ENCODE assay signal across 9 cellular contexts in the genomic region with DNA sequence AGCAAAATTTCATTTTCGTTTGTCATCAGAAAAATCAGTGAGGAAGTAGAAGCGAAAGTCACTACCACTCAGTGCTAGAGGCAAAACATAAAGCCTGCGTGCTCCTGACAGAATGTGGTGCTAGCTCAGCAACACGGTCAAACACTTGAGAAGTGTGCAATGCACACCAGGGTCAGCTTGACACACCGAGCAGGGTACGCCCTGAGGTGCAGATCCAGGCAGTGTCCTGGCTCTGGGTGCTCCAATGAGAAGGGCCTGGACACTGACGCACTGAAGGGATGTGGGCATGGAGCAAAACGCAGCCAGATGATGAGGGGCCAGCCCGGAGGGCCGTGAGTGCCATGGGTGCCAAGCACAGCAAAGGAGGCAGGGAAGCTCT. TPM values are rescaled to one million over a fixed set of nuclear protein-coding genes. Genes with fewer than 3 reads are reported as not detected.
A peak's percentile ranks its signal among the peaks of the same experiment; 100 is the strongest.
DNase-seq lines count a peak whose midpoint lies in the region; ATAC-seq, FAIRE-seq and TF ChIP-seq lines count a peak whose summit lies in the region.
"Had no signal": no experiment of that assay in that cellular context is flagged by ENCODE, and none has a peak within 500 bp of the region (broad histone marks: within the 10 kb centered on the region; RNA-seq: fewer than 3 reads in every experiment).

No MANE protein-coding gene starts in this region.

- peaks cover 63% of the 10 kb centered on the region for H3K4me1 Mint-ChIP-seq in CD4-positive, alpha-beta T cell (ENCODE audit: low read depth)
- peaks cover 66% of the 10 kb centered on the region for H3K4me1 Mint-ChIP-seq in stimulated activated memory B cell treated with anti-CD40 and anti-IgM and Interleukin-4, amounts not matched to agents 10 μg/mL and 1 μg/mL and 100 μg/mL, for 72 hours

- no peak for TF ChIP-seq EP300 in GM12878 (IDR thresholded peaks at IDR 0.05; ENCODE audit: borderline replicate concordance in 1 of 2, control insufficient read depth in 1 of 2, low read depth in 2 of 2, low read length in 2 of 2)

- H3K4me2 ChIP-seq in GM12878 (ENCODE audit: control insufficient read depth, insufficient read depth), result peak overlapping the region; percentile 99

- POLR2A ChIA-PET in CD4-positive, alpha-beta T cell (lab: Charles Lee), result interaction anchor here (0.6 to 2.5 kb wide), 8 partner anchors 10 to 97 kb away, joined by 3 to 19 read pairs (median 6); partner anchors contain the start of gene CEP43
- POLR2A ChIA-PET in GM12878 (lab: Charles Lee), result interaction anchor here (0.6 to 1.8 kb wide), 7 partner anchors 9 to 163 kb away, joined by 3 to 6 read pairs (median 3); partner anchors contain the start of gene CEP43

- H3K27me3 ChIP-seq in CD4-positive, alpha-beta T cell (ENCODE audit: control insufficient read depth, insufficient read depth, low read length), result no peaks in the 10 kb centered on the region
- no peaks in the 10 kb centered on the region for H3K27me3 ChIP-seq in GM12878 (replicated peaks in 1 of 2; ENCODE audit: control insufficient read depth in 2 of 2, insufficient read depth in 2 of 2, low read length in 1 of 2)
- peaks cover 2% of the 10 kb centered on the region for H3K27me3 ChIP-seq in H7 (ENCODE audit: control insufficient read depth, insufficient read depth, low read length)

- no peak for DNase-seq in CD4-positive, alpha-beta T cell
- DNase-seq in GM12878 (ENCODE audit: low read depth, low spot score) (no peak), H7 (no peak), NCI-H345 (lab: John Stamatoyannopoulos, UW) (no peak), NCI-H526 treated with DMSO at 0.1 percent for 48 hours (lab: John Stamatoyannopoulos, UW) (no peak)

- peak; percentile 90 for FAIRE-seq in GM12878 (lab: Jason Lieb, UNC)
- FAIRE-seq: astrocyte had no signal

- no peak for TF ChIP-seq RAD21 in GM12878 (IDR thresholded peaks at IDR 0.05; ENCODE audit: insufficient read depth, low read depth, low read length)

- no peaks in the 10 kb centered on the region for H4K20me1 ChIP-seq in GM12878 (ENCODE audit: control insufficient read depth, insufficient read depth)

- peaks cover 18 to 20% of the 10 kb centered on the region in 2 experiments for H3K36me3 ChIP-seq in GM12878 (ENCODE audit: control insufficient read depth in 2 of 2, insufficient read depth in 2 of 2, low read length in 1 of 2)
- peaks cover 3% of the 10 kb centered on the region; the same call in 1 of the 2 replicates for H3K36me3 ChIP-seq in H7 (replicated peaks; ENCODE audit: control insufficient read depth, insufficient read depth, low read length)

- BruUV-seq in GM12878 (replicated peaks; lab: Mats Ljungman, UMichigan), result no TSS peak

- peak; percentile 14 for ATAC-seq in CD4-positive, alpha-beta T cell (ENCODE audit: poor library complexity)
- ATAC-seq in GM19351 (IDR thresholded peaks at IDR 0.05; ENCODE audit: unreplicated experiment) (peak; percentile 36), HG03280 (IDR thresholded peaks at IDR 0.05; ENCODE audit: unreplicated experiment) (peak; percentile 43), GM12878 (peak; percentile 68)
- peak; percentile 75 for ATAC-seq in stimulated activated memory B cell treated with anti-CD40 and anti-IgM and Interleukin-4, amounts not matched to agents 10 μg/mL and 1 μg/mL and 100 μg/mL, for 72 hours

- peak; percentile 76 for TF ChIP-seq POLR2A in GM12878 (IDR thresholded peaks at IDR 0.05; ENCODE audit: low read depth, low read length)

- WGBS in GM12878 (ENCODE audit: insufficient coverage, insufficient replicate concordance, low lambda C conversion rate, missing lambda C conversion rate), result 2% methylated on average over 10 of the region's 10 CpGs

- RAD21 ChIA-PET in GM12878 (lab: Charles Lee; ENCODE audit: unreplicated experiment), result interaction anchor here (0.8 to 8.0 kb wide), 9 partner anchors 8 to 191 kb away, joined by 3 to 79 read pairs (median 5); no protein-coding TSS in a partner anchor

- H3K4me3 ChIP-seq in GM12878 (peak overlapping the region; percentile 71), H7 (ENCODE audit: insufficient read depth, low read depth, low read length) (no peak overlapping the region)

- SMC1A ChIA-PET in GM12878 (lab: Charles Lee; ENCODE audit: uncharacterized antibody, unreplicated experiment), result interaction anchor here (0.9 to 4.4 kb wide), 15 partner anchors 9 to 191 kb away, joined by 3 to 19 read pairs (median 7); partner anchors contain the start of genes CCR6 and CEP43

- in situ Hi-C loops in GM12878 (cut with MboI), result no loop called here

- H3K4me1 ChIP-seq in GM12878 (ENCODE audit: control insufficient read depth, insufficient read depth, low read length), result peaks cover 42% of the 10 kb centered on the region

- H3K27ac Mint-ChIP-seq in CD4-positive, alpha-beta T cell, result peak overlapping the region; percentile 93
- peak overlapping the region; percentile 97 for H3K27ac Mint-ChIP-seq in stimulated activated memory B cell treated with anti-CD40 and anti-IgM and Interleukin-4, amounts not matched to agents 10 μg/mL and 1 μg/mL and 100 μg/mL, for 72 hours

- H3K4me3 Mint-ChIP-seq in CD4-positive, alpha-beta T cell, result peak overlapping the region; percentile 72
- H3K4me3 Mint-ChIP-seq in stimulated activated memory B cell treated with anti-CD40 and anti-IgM and Interleukin-4, amounts not matched to agents 10 μg/mL and 1 μg/mL and 100 μg/mL, for 72 hours, result peak overlapping the region; percentile 85

- peaks cover 60% of the 10 kb centered on the region for H3K79me2 ChIP-seq in GM12878 (ENCODE audit: control insufficient read depth, insufficient read depth, low read length)

- H3K36me3 Mint-ChIP-seq in CD4-positive, alpha-beta T cell (ENCODE audit: low read depth), result peaks cover 83% of the 10 kb centered on the region
- H3K36me3 Mint-ChIP-seq in stimulated activated memory B cell treated with anti-CD40 and anti-IgM and Interleukin-4, amounts not matched to agents 10 μg/mL and 1 μg/mL and 100 μg/mL, for 72 hours, result peaks cover 19% of the 10 kb centered on the region

- no peaks in the 10 kb centered on the region for H3K9me3 ChIP-seq in CD4-positive, alpha-beta T cell (ENCODE audit: control insufficient read depth, low read length)
- H3K9me3 ChIP-seq in GM12878 (replicated peaks; ENCODE audit: control insufficient read depth, insufficient read depth, low read length), result no peaks in the 10 kb centered on the region

- no peaks in the 10 kb centered on the region for H3K9me3 Mint-ChIP-seq in CD4-positive, alpha-beta T cell
- no peaks in the 10 kb centered on the region for H3K9me3 Mint-ChIP-seq in stimulated activated memory B cell treated with anti-CD40 and anti-IgM and Interleukin-4, amounts not matched to agents 10 μg/mL and 1 μg/mL and 100 μg/mL, for 72 hours

- CTCF ChIA-PET in CD4-positive, alpha-beta T cell (lab: Charles Lee), result interaction anchor here (1.3 to 10.0 kb wide), 6 partner anchors 8 to 163 kb away, joined by 4 to 50 read pairs (median 6); no protein-coding TSS in a partner anchor
- CTCF ChIA-PET in GM12878 (lab: Yijun Ruan, JAX), result interaction anchor here (0.8 to 5.0 kb wide), 9 partner anchors 9 to 191 kb away, joined by 3 to 26 read pairs (median 11); partner anchors contain the start of genes CCR6 and CEP43

- H2AFZ ChIP-seq in GM12878 (ENCODE audit: control insufficient read depth, low read depth, low read length), result no peak overlapping the region

- intact Hi-C loops in CD4-positive, alpha-beta T cell (cut with DNase I, micrococcal nuclease), result loop anchor here (2.0 to 10.0 kb wide), 4 partner anchors 37 to 874 kb away; partner anchors contain the start of gene AFDN (in 1 of the 2)
- intact Hi-C loops in GM12878 (cut with micrococcal nuclease; ENCODE audit: unreplicated experiment), result loop anchor here (2.0 to 10.0 kb wide), 6 partner anchors 38 to 202 kb away; partner anchors contain the start of genes CCR6 and CEP43

- H3K27me3 Mint-ChIP-seq in CD4-positive, alpha-beta T cell, result no peaks in the 10 kb centered on the region
- H3K27me3 Mint-ChIP-seq in stimulated activated memory B cell treated with anti-CD40 and anti-IgM and Interleukin-4, amounts not matched to agents 10 μg/mL and 1 μg/mL and 100 μg/mL, for 72 hours, result no peaks in the 10 kb centered on the region

- peak overlapping the region; percentile 88 for H3K27ac ChIP-seq in CD4-positive, alpha-beta T cell (ENCODE audit: low read depth, low read length)
- H3K27ac ChIP-seq in GM12878 (ENCODE audit: control insufficient read depth, insufficient read depth), result peak overlapping the region; percentile 96

- H3K9ac ChIP-seq in GM12878 (ENCODE audit: control insufficient read depth, insufficient read depth, low read length), result peak overlapping the region; percentile 69

- TF ChIP-seq CTCF in CD4-positive, alpha-beta T cell (IDR thresholded peaks at IDR 0.05), result no peak
- no peak for TF ChIP-seq CTCF in GM12878 (IDR thresholded peaks at IDR 0.05 in 2 of 3, conservative IDR thresholded peaks at IDR 0.05 in 1 of 3; ENCODE audit: control insufficient read depth in 2 of 3, extremely low read depth in 1 of 3, insufficient read depth in 1 of 3, low read depth in 3 of 3, low read length in 3 of 3)

RNA-seq across cellular contexts. Expression of gene RNASET2, which starts 5.9 kb away (rescaled TPM):
- 100 to 1,000 TPM; 164 to 165 TPM for total RNA-seq in CD4-positive, alpha-beta T cell
- 778 and 864 TPM in 2 replicates for total RNA-seq in GM12878 (2013; cell fraction: nucleolus; rRNA removed)
- total RNA-seq in GM12878 (2014; rRNA removed) (76.4 and 78.7 TPM in 2 replicates), GM12878 (2014; rRNA removed; fragmentation: Illumina TruSeq; extraction: Trizol) (40.3 and 41.7 TPM in 2 replicates), GM12878 (2021) (62.1 and 62.9 TPM in 2 replicates)
- 161 TPM for polyA plus RNA-seq in GM12878 (2011; ENCODE audit: low read depth)
- polyA plus RNA-seq in GM12878 (2011; rRNA removed) (219 and 225 TPM in 2 replicates), GM12878 (2014; fragmentation: Illumina TruSeq; extraction: Trizol) (42.6 and 48.4 TPM in 2 replicates), GM12878 (2014; fragmentation: Nextera tagmentation; extraction: Ambion mirVana) (10 to 100 TPM in 1 of 2 experiments, 1 to 10 TPM in 1; 5.5 to 17.8 TPM), GM12878 (2014; rRNA removed) (72.0 and 83.6 TPM in 2 replicates), GM12878 (2016; fragmentation: Nextera tagmentation; extraction: Ambion mirVana) (10 to 100 TPM; 42.7 to 51.9 TPM)
- polyA plus RNA-seq in GM12878 (2011; cell fraction: cytosol; rRNA removed), result 185 and 191 TPM in 2 replicates
- 230 and 250 TPM in 2 replicates for polyA plus RNA-seq in GM12878 (2011; cell fraction: nucleus; rRNA removed)
- polyA plus RNA-seq in GM12878 (2012), result 229 and 240 TPM in 2 replicates
- 130 and 135 TPM in 2 replicates for polyA minus RNA-seq in GM12878 (2011; rRNA and poly(A)+ RNA removed)
- 49.0 and 51.5 TPM in 2 replicates for polyA minus RNA-seq in GM12878 (2011; cell fraction: cytosol; rRNA and poly(A)+ RNA removed)
- polyA minus RNA-seq in GM12878 (2011; cell fraction: nucleus; rRNA and poly(A)+ RNA removed), result 54.8 and 76.5 TPM in 2 replicates
- total RNA-seq in H7 (2014; rRNA removed; shearing (Covaris generic)), result 27.8 and 41.3 TPM in 2 replicates

RNA-seq across cellular contexts. Expression of gene CEP43, which starts 48.8 kb away (rescaled TPM):
- total RNA-seq in CD4-positive, alpha-beta T cell, result 10 to 100 TPM; 12.5 to 13.5 TPM
- total RNA-seq in GM12878 (2013; cell fraction: nucleolus; rRNA removed), result 100 and 101 TPM in 2 replicates
- total RNA-seq in GM12878 (2014; rRNA removed) (16.3 and 23.1 TPM in 2 replicates), GM12878 (2014; rRNA removed; fragmentation: Illumina TruSeq; extraction: Trizol) (23.4 and 25.4 TPM in 2 replicates), GM12878 (2021) (16.5 and 19.5 TPM in 2 replicates)
- polyA plus RNA-seq in GM12878 (2011; ENCODE audit: low read depth), result 7.2 TPM
- polyA plus RNA-seq in GM12878 (2011; rRNA removed) (49.9 and 77.7 TPM in 2 replicates), GM12878 (2014; fragmentation: Illumina TruSeq; extraction: Trizol) (27.3 and 33.7 TPM in 2 replicates), GM12878 (2014; fragmentation: Nextera tagmentation; extraction: Ambion mirVana) (10 to 100 TPM in 1 of 2 experiments, 1 to 10 TPM in 1; 7.7 to 11.4 TPM), GM12878 (2014; rRNA removed) (23.8 and 23.9 TPM in 2 replicates), GM12878 (2016; fragmentation: Nextera tagmentation; extraction: Ambion mirVana) (10 to 100 TPM; 41.8 to 44.2 TPM)
- polyA plus RNA-seq in GM12878 (2011; cell fraction: cytosol; rRNA removed), result 14.3 and 14.7 TPM in 2 replicates
- 65.4 and 73.5 TPM in 2 replicates for polyA plus RNA-seq in GM12878 (2011; cell fraction: nucleus; rRNA removed)
- 12.1 and 15.9 TPM in 2 replicates for polyA plus RNA-seq in GM12878 (2012)
- 22.0 and 27.0 TPM in 2 replicates for polyA minus RNA-seq in GM12878 (2011; rRNA and poly(A)+ RNA removed)
- 10.0 and 11.5 TPM in 2 replicates for polyA minus RNA-seq in GM12878 (2011; cell fraction: cytosol; rRNA and poly(A)+ RNA removed)
- polyA minus RNA-seq in GM12878 (2011; cell fraction: nucleus; rRNA and poly(A)+ RNA removed), result 25.6 and 30.8 TPM in 2 replicates
- total RNA-seq in H7 (2014; rRNA removed; shearing (Covaris generic)), result 14.8 and 16.8 TPM in 2 replicates

Comparison
In these comparisons a context has a peak if more than half of its experiments do, and no peak if none do; other contexts are left out.
1. ATAC-seq: peak in every context shown above with its lines; median percentile 75 in stimulated activated memory B cell treated with anti-CD40 and anti-IgM and Interleukin-4, amounts not matched to agents 10 μg/mL and 1 μg/mL and 100 μg/mL, for 72 hours; 68 in GM12878; 43 in HG03280; 36 in GM19351; 14 in CD4-positive, alpha-beta T cell.